19 cellular contexts compared by ENCODE assay signal in the genomic region with DNA sequence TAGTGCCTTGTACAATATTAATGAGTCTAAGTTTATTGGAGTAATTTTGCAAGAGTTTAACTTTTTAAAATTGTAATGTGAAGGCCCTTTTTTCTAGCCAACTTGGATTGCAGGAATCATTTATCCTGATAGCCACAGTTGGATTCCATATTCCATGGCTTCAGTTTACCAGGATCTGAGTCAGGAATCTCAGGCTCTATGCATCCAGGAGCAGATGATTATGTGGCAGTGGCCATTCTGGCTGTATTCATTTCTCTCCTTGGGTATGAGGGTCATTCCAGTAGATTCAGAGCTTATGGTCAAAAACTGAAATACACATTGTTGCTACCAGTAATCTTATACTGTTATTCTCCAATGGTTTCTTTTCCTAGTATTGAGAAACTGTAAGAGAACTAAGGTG.
"Had no signal": no experiment of that assay in that cellular context is flagged by ENCODE, and none has a peak within 500 bp of the region (broad histone marks: within the 10 kb centered on the region; RNA-seq: fewer than 3 reads in every experiment).

No MANE protein-coding gene starts in this region.

- H3K4me3 ChIP-seq: esophagus muscularis mucosa, gastroesophageal sphincter, heart left ventricle, pancreas, spleen, tibial artery had no signal

- DNase-seq: activated CD4-positive, alpha-beta memory T cell treated with anti-CD3 and anti-CD28 coated beads, Interleukin-2, amount 10 ng/mL, durations not matched to agents 7 days and 5 days; activated CD4-positive, alpha-beta T cell treated with anti-CD3 and anti-CD28 coated beads for 48 hours; activated CD4-positive, CD25-positive, alpha-beta regulatory T cell; activated CD8-positive, alpha-beta memory T cell treated with anti-CD3 and anti-CD28 coated beads, Interleukin-2, amount 10 ng/mL, durations not matched to agents 7 days and 5 days; effector memory CD4-positive, alpha-beta T cell; heart left ventricle; left cardiac atrium; mesendoderm; natural killer cell; pancreas; spleen; stimulated activated CD4-positive, alpha-beta T cell treated with anti-CD3 and anti-CD28 coated beads, Interleukin-4, amount 100 ng/mL, for 4 hours; tibial artery had no signal

- H3K27me3 Mint-ChIP-seq: activated CD4-positive, alpha-beta memory T cell treated with anti-CD3 and anti-CD28 coated beads, Interleukin-2, amount 10 ng/mL, durations not matched to agents 7 days and 5 days; activated CD8-positive, alpha-beta memory T cell treated with anti-CD3 and anti-CD28 coated beads, Interleukin-2, amount 10 ng/mL, durations not matched to agents 7 days and 5 days; activated naive CD8-positive, alpha-beta T cell; dendritic cell treated with granulocyte-macrophage colony-stimulating factor and Interleukin-4, amounts not matched to agents 40 ng/mL and 50 ng/mL, for 4 days; stimulated activated memory B cell treated with anti-CD40 and anti-IgM and Interleukin-4, amounts not matched to agents 10 μg/mL and 1 μg/mL and 100 μg/mL, for 72 hours had no signal

- H3K36me3 Mint-ChIP-seq: natural killer cell; stimulated activated memory B cell treated with anti-CD40 and anti-IgM and Interleukin-4, amounts not matched to agents 10 μg/mL and 1 μg/mL and 100 μg/mL, for 72 hours had no signal

- H3K9me3 ChIP-seq: esophagus muscularis mucosa, gastroesophageal sphincter, heart left ventricle, pancreas, spleen, tibial artery had no signal

- H3K36me3 ChIP-seq: esophagus muscularis mucosa, gastroesophageal sphincter, heart left ventricle, pancreas, spleen, tibial artery had no signal

- ATAC-seq: activated CD8-positive, alpha-beta memory T cell treated with anti-CD3 and anti-CD28 coated beads, Interleukin-2, amount 10 ng/mL, durations not matched to agents 7 days and 5 days; gastroesophageal sphincter; heart left ventricle; left cardiac atrium; natural killer cell; pancreas; sciatic nerve; stimulated activated memory B cell treated with anti-CD40 and anti-IgM and Interleukin-4, amounts not matched to agents 10 μg/mL and 1 μg/mL and 100 μg/mL, for 72 hours had no signal

- H3K27ac ChIP-seq: esophagus muscularis mucosa, heart left ventricle, pancreas, spleen had no signal

- H3K4me3 Mint-ChIP-seq: activated CD4-positive, alpha-beta memory T cell treated with anti-CD3 and anti-CD28 coated beads, Interleukin-2, amount 10 ng/mL, durations not matched to agents 7 days and 5 days; activated CD8-positive, alpha-beta memory T cell treated with anti-CD3 and anti-CD28 coated beads, Interleukin-2, amount 10 ng/mL, durations not matched to agents 7 days and 5 days; activated naive CD8-positive, alpha-beta T cell; dendritic cell treated with granulocyte-macrophage colony-stimulating factor and Interleukin-4, amounts not matched to agents 40 ng/mL and 50 ng/mL, for 4 days; natural killer cell; stimulated activated memory B cell treated with anti-CD40 and anti-IgM and Interleukin-4, amounts not matched to agents 10 μg/mL and 1 μg/mL and 100 μg/mL, for 72 hours had no signal

- H3K27ac Mint-ChIP-seq: activated CD4-positive, alpha-beta memory T cell treated with anti-CD3 and anti-CD28 coated beads, Interleukin-2, amount 10 ng/mL, durations not matched to agents 7 days and 5 days; activated CD8-positive, alpha-beta memory T cell treated with anti-CD3 and anti-CD28 coated beads, Interleukin-2, amount 10 ng/mL, durations not matched to agents 7 days and 5 days; activated naive CD8-positive, alpha-beta T cell; dendritic cell treated with granulocyte-macrophage colony-stimulating factor and Interleukin-4, amounts not matched to agents 40 ng/mL and 50 ng/mL, for 4 days; natural killer cell had no signal

- H3K9me3 Mint-ChIP-seq: activated CD4-positive, alpha-beta memory T cell treated with anti-CD3 and anti-CD28 coated beads, Interleukin-2, amount 10 ng/mL, durations not matched to agents 7 days and 5 days; dendritic cell treated with granulocyte-macrophage colony-stimulating factor and Interleukin-4, amounts not matched to agents 40 ng/mL and 50 ng/mL, for 4 days; natural killer cell; stimulated activated memory B cell treated with anti-CD40 and anti-IgM and Interleukin-4, amounts not matched to agents 10 μg/mL and 1 μg/mL and 100 μg/mL, for 72 hours had no signal

- H3K27me3 ChIP-seq: esophagus muscularis mucosa, gastroesophageal sphincter, heart left ventricle, pancreas, spleen, tibial artery had no signal
